Comparison of ENCODE assay signal across 8 cellular contexts in genomic region chr5:1494780-1495524, GRCh38. TPM values are rescaled to one million over a fixed set of nuclear protein-coding genes. Genes with fewer than 3 reads are reported as not detected.
A peak's percentile ranks its signal among the peaks of the same experiment; 100 is the strongest.
DNase-seq lines count a peak whose midpoint lies in the region; ATAC-seq lines count a peak whose summit lies in the region.

No MANE protein-coding gene starts in this region.

- no peaks in the 10 kb centered on the region for H3K9me3 Mint-ChIP-seq in natural killer cell treated with Interleukin-12 subunit alpha and Interleukin-12 subunit beta and Interleukin-15 and Interleukin-18, amount 100 ng/mL, for 72 hours

- no peak overlapping the region for H3K4me3 Mint-ChIP-seq in T-helper 17 cell
- H3K4me3 Mint-ChIP-seq in natural killer cell treated with Interleukin-12 subunit alpha and Interleukin-12 subunit beta and Interleukin-15 and Interleukin-18, amount 100 ng/mL, for 72 hours, result peak overlapping the region; percentile 86

- ATAC-seq in GM18868 (IDR thresholded peaks at IDR 0.05; ENCODE audit: unreplicated experiment), result peak; percentile 38
- ATAC-seq in HG02852 (IDR thresholded peaks at IDR 0.05; ENCODE audit: unreplicated experiment), result peak; percentile 21
- ATAC-seq in T-helper 17 cell, result peak; percentile 64
- ATAC-seq in natural killer cell treated with Interleukin-12 subunit alpha and Interleukin-12 subunit beta and Interleukin-15 and Interleukin-18, amount 100 ng/mL, for 72 hours, result peak; percentile 90 to 94
- no peak for ATAC-seq in HG02970 (IDR thresholded peaks at IDR 0.05; ENCODE audit: low FRiP score, unreplicated experiment)

- DNase-seq in T-helper 17 cell (no peak), DMS53 (lab: John Stamatoyannopoulos, UW) (no peak), posterior cingulate gyrus (no peak), HT-29 (ENCODE audit: low spot score) (no peak)
- peak; percentile 92 for DNase-seq in natural killer cell treated with Interleukin-12 subunit alpha and Interleukin-12 subunit beta and Interleukin-15 and Interleukin-18, amount 100 ng/mL, for 72 hours (ENCODE audit: low spot score)

- H3K9me3 ChIP-seq in T-helper 17 cell (ENCODE audit: control insufficient read depth, low read length, poor library complexity, severe bottlenecking), result no peaks in the 10 kb centered on the region

- H3K27me3 Mint-ChIP-seq in T-helper 17 cell, result no peaks in the 10 kb centered on the region
- H3K27me3 Mint-ChIP-seq in natural killer cell treated with Interleukin-12 subunit alpha and Interleukin-12 subunit beta and Interleukin-15 and Interleukin-18, amount 100 ng/mL, for 72 hours, result no peaks in the 10 kb centered on the region

- H3K36me3 Mint-ChIP-seq in T-helper 17 cell (ENCODE audit: low read depth), result peaks cover 3% of the 10 kb centered on the region
- H3K36me3 Mint-ChIP-seq in natural killer cell treated with Interleukin-12 subunit alpha and Interleukin-12 subunit beta and Interleukin-15 and Interleukin-18, amount 100 ng/mL, for 72 hours, result peaks cover 8% of the 10 kb centered on the region

- H3K27ac Mint-ChIP-seq in T-helper 17 cell, result peak overlapping the region; percentile 74
- peak overlapping the region; percentile 93 to 95 for H3K27ac Mint-ChIP-seq in natural killer cell treated with Interleukin-12 subunit alpha and Interleukin-12 subunit beta and Interleukin-15 and Interleukin-18, amount 100 ng/mL, for 72 hours

- intact Hi-C loops in posterior cingulate gyrus (cut with DNase I), result no loop called here

- H3K4me1 Mint-ChIP-seq in T-helper 17 cell, result peaks cover 24% of the 10 kb centered on the region
- H3K4me1 Mint-ChIP-seq in natural killer cell treated with Interleukin-12 subunit alpha and Interleukin-12 subunit beta and Interleukin-15 and Interleukin-18, amount 100 ng/mL, for 72 hours (ENCODE audit: low read depth in 2 of 2), result peaks cover 78 to 86% of the 10 kb centered on the region in 2 donors

RNA-seq across cellular contexts. Expression of gene LPCAT1, which starts 28.8 kb away (rescaled TPM):
- total RNA-seq in T-helper 17 cell, result 10 to 100 TPM; 23.4 to 24.8 TPM
- 100 to 1,000 TPM in 1 of 2 donors, 10 to 100 TPM in 1; 90.0 to 179 TPM for total RNA-seq in natural killer cell treated with Interleukin-12 subunit alpha and Interleukin-12 subunit beta and Interleukin-15 and Interleukin-18, amount 100 ng/mL, for 72 hours
- 48.9 and 49.1 TPM in 2 replicates for total RNA-seq in HT-29 (2014; rRNA removed; shearing (Covaris generic))

RNA-seq across cellular contexts. Expression of gene SLC6A3, which starts 49.7 kb away (rescaled TPM):
- total RNA-seq in T-helper 17 cell, result not detected
- not detected for total RNA-seq in natural killer cell treated with Interleukin-12 subunit alpha and Interleukin-12 subunit beta and Interleukin-15 and Interleukin-18, amount 100 ng/mL, for 72 hours
- total RNA-seq in HT-29 (2014; rRNA removed; shearing (Covaris generic)), result not detected in 2 replicates
